ENCODE assay signal across 9 cellular contexts in the genomic region with DNA sequence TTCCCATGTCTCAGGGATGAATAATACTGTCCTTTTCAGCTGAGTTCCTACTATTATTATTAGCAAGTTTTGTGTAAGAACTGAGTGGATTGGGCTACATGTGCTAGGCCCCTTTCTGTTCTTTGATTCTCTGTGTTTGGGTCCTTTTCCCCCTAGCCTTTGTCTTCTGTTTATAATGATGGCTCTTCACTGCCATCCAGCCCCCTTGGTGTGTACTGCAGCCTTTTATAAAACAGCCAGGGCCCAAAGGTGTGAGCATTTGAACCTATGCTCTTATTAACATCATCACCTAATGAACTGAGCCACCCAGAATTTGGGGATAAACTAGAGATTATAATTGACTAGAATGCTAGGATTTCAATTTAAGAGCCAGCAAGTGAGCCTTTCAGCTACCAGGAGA. TPM values are rescaled to one million over a fixed set of nuclear protein-coding genes. Genes with fewer than 3 reads are reported as not detected.
DNase-seq lines count a peak whose midpoint lies in the region; ATAC-seq, FAIRE-seq and TF ChIP-seq lines count a peak whose summit lies in the region.
"Had no signal": no experiment of that assay in that cellular context is flagged by ENCODE, and none has a peak within 500 bp of the region (broad histone marks: within the 10 kb centered on the region; RNA-seq: fewer than 3 reads in every experiment).

No MANE protein-coding gene starts in this region.

- no peaks in the 10 kb centered on the region for H3F3A ChIP-seq in MM.1S (ENCODE audit: insufficient read depth, low read length)

- H3K79me2 ChIP-seq in MM.1S (ENCODE audit: low read length) (no peaks in the 10 kb centered on the region), endothelial cell of umbilical vein (ENCODE audit: control insufficient read depth, insufficient read depth, low read length) (no peaks in the 10 kb centered on the region)

- no peaks in the 10 kb centered on the region for H3K9me2 ChIP-seq in MM.1S (replicated peaks; ENCODE audit: insufficient read depth, low read length)

- H3K4me2 ChIP-seq in MM.1S (ENCODE audit: low read depth, low read length): no peak overlapping the region
- H3K4me2 ChIP-seq in endothelial cell of umbilical vein (ENCODE audit: insufficient read depth, low read length): no peak overlapping the region

- H3K27ac Mint-ChIP-seq in activated naive CD4-positive, alpha-beta T cell treated with anti-CD3 and anti-CD28 coated beads, Interleukin-2, amount 10 ng/mL, durations not matched to agents 7 days and 5 days: no peak overlapping the region
- H3K27ac Mint-ChIP-seq in natural killer cell treated with Interleukin-12 subunit alpha and Interleukin-12 subunit beta and Interleukin-15 and Interleukin-18, amount 100 ng/mL, for 72 hours: no peak overlapping the region

- H3K36me3 ChIP-seq in A673 (ENCODE audit: insufficient read depth, low read length, poor library complexity, severe bottlenecking) (no peaks in the 10 kb centered on the region), MM.1S (replicated peaks; ENCODE audit: insufficient read depth, low read length) (no peaks in the 10 kb centered on the region), endothelial cell of umbilical vein (ENCODE audit: control insufficient read depth in 2 of 2, extremely low read depth in 1 of 2, insufficient read depth in 2 of 2, low read length in 2 of 2) (no peaks in the 10 kb centered on the region)

- H3K9ac ChIP-seq in MM.1S (ENCODE audit: low read length) (no peak overlapping the region), endothelial cell of umbilical vein (replicated peaks; ENCODE audit: extremely low read depth, insufficient read depth, low read length) (no peak overlapping the region)

- peaks cover 5% of the 10 kb centered on the region for H3K27me3 Mint-ChIP-seq in activated naive CD4-positive, alpha-beta T cell treated with anti-CD3 and anti-CD28 coated beads, Interleukin-2, amount 10 ng/mL, durations not matched to agents 7 days and 5 days
- H3K27me3 Mint-ChIP-seq in natural killer cell treated with Interleukin-12 subunit alpha and Interleukin-12 subunit beta and Interleukin-15 and Interleukin-18, amount 100 ng/mL, for 72 hours: peaks cover 22 to 35% of the 10 kb centered on the region in 2 donors

- no peaks in the 10 kb centered on the region for H3K4me1 Mint-ChIP-seq in activated naive CD4-positive, alpha-beta T cell treated with anti-CD3 and anti-CD28 coated beads, Interleukin-2, amount 10 ng/mL, durations not matched to agents 7 days and 5 days
- H3K4me1 Mint-ChIP-seq in natural killer cell treated with Interleukin-12 subunit alpha and Interleukin-12 subunit beta and Interleukin-15 and Interleukin-18, amount 100 ng/mL, for 72 hours (ENCODE audit: low read depth in 2 of 2): no peaks in the 10 kb centered on the region

- H3K27me3 ChIP-seq in A673 (replicated peaks; ENCODE audit: insufficient read depth, low read depth, low read length, poor library complexity) (no peaks in the 10 kb centered on the region), MM.1S (replicated peaks; ENCODE audit: insufficient read depth, low read length) (no peaks in the 10 kb centered on the region), endothelial cell of umbilical vein (ENCODE audit: control insufficient read depth in 2 of 2, insufficient read depth in 2 of 2, low read length in 2 of 2) (peaks cover 0 to 8% of the 10 kb centered on the region in 2 experiments)

- POLR2A ChIA-PET in A673 (lab: Charles Lee; ENCODE audit: low non-redundant PET): no interaction called here
- POLR2A ChIA-PET in endothelial cell of umbilical vein (lab: Charles Lee): no interaction called here

- no TSS peak for BruUV-seq in A673 (replicated peaks; lab: Mats Ljungman, UMichigan)
- BruUV-seq in endothelial cell of umbilical vein (replicated peaks; lab: Mats Ljungman, UMichigan): no TSS peak

- H3K9me3 ChIP-seq in A673 (ENCODE audit: low read depth, low read length, poor library complexity, severe bottlenecking): no peaks in the 10 kb centered on the region
- no peaks in the 10 kb centered on the region for H3K9me3 ChIP-seq in MM.1S (replicated peaks; ENCODE audit: insufficient read depth, low read length)
- no peaks in the 10 kb centered on the region for H3K9me3 ChIP-seq in endothelial cell of umbilical vein (replicated peaks; ENCODE audit: control insufficient read depth, insufficient read depth, low read length)

- H3K4me3 ChIP-seq in A673 (ENCODE audit: low read depth, low read length, poor library complexity, severe bottlenecking) (no peak overlapping the region), MM.1S (ENCODE audit: low read length) (no peak overlapping the region), endothelial cell of umbilical vein (replicated peaks in 1 of 3; ENCODE audit: insufficient read depth in 1 of 3, low read depth in 1 of 3, low read length in 3 of 3) (no peak overlapping the region)

- ATAC-seq in HG03378 (IDR thresholded peaks at IDR 0.05; ENCODE audit: unreplicated experiment): no peak
- ATAC-seq in GM18868 (IDR thresholded peaks at IDR 0.05; ENCODE audit: unreplicated experiment): no peak
- ATAC-seq in natural killer cell treated with Interleukin-12 subunit alpha and Interleukin-12 subunit beta and Interleukin-15 and Interleukin-18, amount 100 ng/mL, for 72 hours: no peak

- intact Hi-C loops in A673 (cut with micrococcal nuclease; ENCODE audit: unreplicated experiment): loop anchor here (5.0 kb wide), 1 partner anchor 815 kb away; no protein-coding TSS in a partner anchor
- intact Hi-C loops in endothelial cell of umbilical vein (cut with micrococcal nuclease): loop anchor here (5.0 kb wide), 1 partner anchor 130 kb away; no protein-coding TSS in a partner anchor

- dilution Hi-C loops in endothelial cell of umbilical vein (cut with MboI; ENCODE audit: extremely low pct_ligation_motif_present, low sequenced_read_pairs): no loop called here

- peak; percentile 8 for FAIRE-seq in endothelial cell of umbilical vein (lab: Jason Lieb, UNC)

- H4K20me1 ChIP-seq in MM.1S (ENCODE audit: insufficient read depth, low read length): no peaks in the 10 kb centered on the region
- H4K20me1 ChIP-seq in endothelial cell of umbilical vein (replicated peaks; ENCODE audit: control insufficient read depth, extremely low read depth, insufficient read depth, low read length): no peaks in the 10 kb centered on the region

- no peak for TF ChIP-seq POLR2A in endothelial cell of umbilical vein (IDR thresholded peaks at IDR 0.05; ENCODE audit: low read depth, low read length)

- DNase-seq in A673 (ENCODE audit: low spot score): peak; percentile 62
- DNase-seq in MM.1S: no peak
- no peak for DNase-seq in endothelial cell of umbilical vein (ENCODE audit: low read depth, low spot score)
- no peak for DNase-seq in activated naive CD4-positive, alpha-beta T cell treated with anti-CD3 and anti-CD28 coated beads, Interleukin-2, amount 10 ng/mL, durations not matched to agents 7 days and 5 days
- DNase-seq in natural killer cell treated with Interleukin-12 subunit alpha and Interleukin-12 subunit beta and Interleukin-15 and Interleukin-18, amount 100 ng/mL, for 72 hours (ENCODE audit: low spot score): no peak

- TF ChIP-seq CTCF in A673 (conservative IDR thresholded peaks at IDR 0.05; ENCODE audit: low read depth, low read length) (peak; percentile 65), GM12873 (IDR thresholded peaks at IDR 0.05; ENCODE audit: insufficient read depth, low read depth, low read length, missing control alignments) (peak; percentile 45), MM.1S (IDR thresholded peaks at IDR 0.05; ENCODE audit: low read length) (peak; percentile 44), endothelial cell of umbilical vein (IDR thresholded peaks at IDR 0.05; ENCODE audit: extremely low read depth in 1 of 2, insufficient read depth in 1 of 2, low read depth in 1 of 2, low read length in 2 of 2) (peak; percentile 18 to 21)

- H3K9me3 Mint-ChIP-seq in activated naive CD4-positive, alpha-beta T cell treated with anti-CD3 and anti-CD28 coated beads, Interleukin-2, amount 10 ng/mL, durations not matched to agents 7 days and 5 days: no peaks in the 10 kb centered on the region
- H3K9me3 Mint-ChIP-seq in natural killer cell treated with Interleukin-12 subunit alpha and Interleukin-12 subunit beta and Interleukin-15 and Interleukin-18, amount 100 ng/mL, for 72 hours: no peaks in the 10 kb centered on the region

- no peaks in the 10 kb centered on the region for H3K36me3 Mint-ChIP-seq in activated naive CD4-positive, alpha-beta T cell treated with anti-CD3 and anti-CD28 coated beads, Interleukin-2, amount 10 ng/mL, durations not matched to agents 7 days and 5 days
- H3K36me3 Mint-ChIP-seq in natural killer cell treated with Interleukin-12 subunit alpha and Interleukin-12 subunit beta and Interleukin-15 and Interleukin-18, amount 100 ng/mL, for 72 hours: no peaks in the 10 kb centered on the region

- H2AFZ ChIP-seq in MM.1S (ENCODE audit: low read length) (no peak overlapping the region), endothelial cell of umbilical vein (ENCODE audit: low read depth, low read length) (no peak overlapping the region)

- CTCF ChIA-PET in A673 (lab: Charles Lee): no interaction called here
- CTCF ChIA-PET in endothelial cell of umbilical vein (lab: Charles Lee): interaction anchor here (1.1 to 1.7 kb wide), 4 partner anchors 12 to 1849 kb away, joined by 3 to 7 read pairs (median 4); no protein-coding TSS in a partner anchor
- CTCF ChIA-PET in activated naive CD4-positive, alpha-beta T cell treated with anti-CD3 and anti-CD28 coated beads, Interleukin-2, amount 10 ng/mL, durations not matched to agents 7 days and 5 days (lab: Charles Lee): interaction anchor here (1.3 kb wide), 1 partner anchor 11 kb away, joined by 3 read pairs; no protein-coding TSS in a partner anchor

- H3K27ac ChIP-seq in A673 (ENCODE audit: low read depth, low read length, poor library complexity, severe bottlenecking): no peak overlapping the region
- no peak overlapping the region for H3K27ac ChIP-seq in MM.1S (ENCODE audit: low read length)
- H3K27ac ChIP-seq in endothelial cell of umbilical vein (ENCODE audit: insufficient read depth, low read depth, low read length): no peak overlapping the region

- peaks cover 22% of the 10 kb centered on the region for H3K4me1 ChIP-seq in A673 (ENCODE audit: insufficient read depth, low read length, poor library complexity, severe bottlenecking)
- H3K4me1 ChIP-seq in MM.1S (ENCODE audit: low read length): peaks cover 1% of the 10 kb centered on the region; the same call in 1 of the 2 replicates
- H3K4me1 ChIP-seq in endothelial cell of umbilical vein (ENCODE audit: control insufficient read depth, extremely low read depth, insufficient read depth, low read length): no peaks in the 10 kb centered on the region

- no peak overlapping the region for H3K4me3 Mint-ChIP-seq in activated naive CD4-positive, alpha-beta T cell treated with anti-CD3 and anti-CD28 coated beads, Interleukin-2, amount 10 ng/mL, durations not matched to agents 7 days and 5 days
- no peak overlapping the region for H3K4me3 Mint-ChIP-seq in natural killer cell treated with Interleukin-12 subunit alpha and Interleukin-12 subunit beta and Interleukin-15 and Interleukin-18, amount 100 ng/mL, for 72 hours

- no peaks in the 10 kb centered on the region for H3K9me1 ChIP-seq in endothelial cell of umbilical vein (replicated peaks; ENCODE audit: control insufficient read depth, extremely low read depth, insufficient read depth, low read length)

RNA-seq across cellular contexts. Expression of a gene that starts 52.6 kb away (rescaled TPM):
- total RNA-seq in A673 (2021): 1.9 and 2.7 TPM in 2 replicates
- 0.80 and 1.1 TPM in 2 replicates for total RNA-seq in endothelial cell of umbilical vein
- 0.80 and 0.99 TPM in 2 replicates for polyA plus RNA-seq in endothelial cell of umbilical vein
- 0.25 and 0.45 TPM in 2 replicates for polyA plus RNA-seq in endothelial cell of umbilical vein (2011; cell fraction: cytosol; rRNA removed)
- polyA plus RNA-seq in endothelial cell of umbilical vein (2011; cell fraction: nucleus; rRNA removed): 2.3 and 2.9 TPM in 2 replicates
- polyA plus RNA-seq in endothelial cell of umbilical vein (2012): not detected in 2 replicates
- polyA minus RNA-seq in endothelial cell of umbilical vein: 0.49 TPM in 1 of 2 replicates, not detected in the other
- not detected for polyA minus RNA-seq in endothelial cell of umbilical vein (2011; cell fraction: cytosol; rRNA and poly(A)+ RNA removed)
- polyA minus RNA-seq in endothelial cell of umbilical vein (2011; cell fraction: nucleus; rRNA and poly(A)+ RNA removed): not detected in 2 replicates
- total RNA-seq in natural killer cell treated with Interleukin-12 subunit alpha and Interleukin-12 subunit beta and Interleukin-15 and Interleukin-18, amount 100 ng/mL, for 72 hours: 1 to 10 TPM in 1 of 2 donors, not detected in 1; 2.5 TPM
- total RNA-seq: NCI-H460 had no signal
